In genomic region chr1:86706018-86706417, GRCh38 we compare ENCODE assay signal across 8 cellular contexts. TPM values are rescaled to one million over a fixed set of nuclear protein-coding genes. Genes with fewer than 3 reads are reported as not detected.
A peak's percentile ranks its signal among the peaks of the same experiment; 100 is the strongest.
DNase-seq lines count a peak whose midpoint lies in the region; ATAC-seq and TF ChIP-seq lines count a peak whose summit lies in the region.

No MANE protein-coding gene starts in this region.

- H3K9me2 ChIP-seq in Loucy (replicated peaks; ENCODE audit: low read depth, low read length), result no peaks in the 10 kb centered on the region
- H3K9me2 ChIP-seq in neural cell (ENCODE audit: insufficient read depth, low read length), result no peaks in the 10 kb centered on the region

- TF ChIP-seq EP300 in neural cell (conservative IDR thresholded peaks at IDR 0.05; ENCODE audit: poor library complexity, severe bottlenecking), result no peak

- CTCF ChIA-PET in CD4-positive, alpha-beta T cell (lab: Charles Lee), result interaction anchor here (0.7 to 4.1 kb wide), 3 partner anchors 11 to 128 kb away, joined by 3 to 89 read pairs (median 14); no protein-coding TSS in a partner anchor

- H3K4me3 Mint-ChIP-seq in CD4-positive, alpha-beta T cell, result peak overlapping the region; percentile 99

- H3K27ac ChIP-seq in CD4-positive, alpha-beta T cell (ENCODE audit: low read depth, low read length), result no peak overlapping the region
- H3K27ac ChIP-seq in dorsolateral prefrontal cortex (peak overlapping the region in 48 of 59 donors; percentile 4 to 99 (median 98)), neural cell (ENCODE audit: low read length) (peak overlapping the region; percentile 91)

- no peaks in the 10 kb centered on the region for H3K9me3 ChIP-seq in CD4-positive, alpha-beta T cell (ENCODE audit: control insufficient read depth, low read length)
- no peaks in the 10 kb centered on the region for H3K9me3 ChIP-seq in Loucy (ENCODE audit: insufficient read depth, low read depth, low read length)
- no peaks in the 10 kb centered on the region for H3K9me3 ChIP-seq in neural cell (ENCODE audit: low read length)

- H3K4me1 ChIP-seq in Loucy (ENCODE audit: insufficient read depth, low read length, poor library complexity, severe bottlenecking), result peaks cover 44% of the 10 kb centered on the region

- H3K9me3 Mint-ChIP-seq in CD4-positive, alpha-beta T cell, result no peaks in the 10 kb centered on the region

- peaks cover 5% of the 10 kb centered on the region; the same call in 1 of the 2 replicates for H3F3A ChIP-seq in Loucy (ENCODE audit: low read depth)
- no peaks in the 10 kb centered on the region for H3F3A ChIP-seq in neural cell (ENCODE audit: insufficient read depth, low read length, poor library complexity, severe bottlenecking)

- H3K27me3 Mint-ChIP-seq in CD4-positive, alpha-beta T cell, result no peaks in the 10 kb centered on the region

- no peak overlapping the region for H2AFZ ChIP-seq in Loucy (ENCODE audit: low read length)
- no peak overlapping the region for H2AFZ ChIP-seq in neural cell (ENCODE audit: low read depth, low read length)

- TF ChIP-seq RAD21 in neural cell (conservative IDR thresholded peaks at IDR 0.05), result no peak

- no peaks in the 10 kb centered on the region for H3K36me3 ChIP-seq in Loucy (ENCODE audit: insufficient read depth, low read length)
- no peaks in the 10 kb centered on the region for H3K36me3 ChIP-seq in neural cell (ENCODE audit: insufficient read depth, low read length)

- H3K79me2 ChIP-seq in Loucy (ENCODE audit: insufficient read depth, low read length) (peaks cover 60% of the 10 kb centered on the region), neural cell (replicated peaks; ENCODE audit: insufficient read depth, low read length) (peaks cover 58% of the 10 kb centered on the region)

- H3K4me3 ChIP-seq in Loucy (ENCODE audit: low read length, poor library complexity, severe bottlenecking) (peak overlapping the region; percentile 87), dorsolateral prefrontal cortex (peak overlapping the region; percentile 66 to 98 (median 90)), neural cell (ENCODE audit: low read length) (peak overlapping the region; percentile 83)

- H4K20me1 ChIP-seq in Loucy (ENCODE audit: insufficient read depth, low read length, poor library complexity, severe bottlenecking), result peaks cover 58% of the 10 kb centered on the region
- no peaks in the 10 kb centered on the region for H4K20me1 ChIP-seq in neural cell (ENCODE audit: insufficient read depth)

- H3K27me3 ChIP-seq in CD4-positive, alpha-beta T cell (ENCODE audit: control insufficient read depth, insufficient read depth, low read length), result no peaks in the 10 kb centered on the region
- H3K27me3 ChIP-seq in Loucy (ENCODE audit: insufficient read depth, low read length, poor library complexity, severe bottlenecking) (no peaks in the 10 kb centered on the region), dorsolateral prefrontal cortex (no peaks in the 10 kb centered on the region), neural cell (ENCODE audit: insufficient read depth, low read depth, low read length) (no peaks in the 10 kb centered on the region)

- H3K36me3 Mint-ChIP-seq in CD4-positive, alpha-beta T cell (ENCODE audit: low read depth), result peaks cover 35% of the 10 kb centered on the region

- peaks cover 73% of the 10 kb centered on the region for H3K4me1 Mint-ChIP-seq in CD4-positive, alpha-beta T cell (ENCODE audit: low read depth)

- H3K27ac Mint-ChIP-seq in CD4-positive, alpha-beta T cell, result peak overlapping the region; percentile 99

- peak overlapping the region; percentile 86 for H3K9ac ChIP-seq in Loucy (ENCODE audit: low read depth, low read length, poor library complexity, severe bottlenecking)
- H3K9ac ChIP-seq in neural cell (ENCODE audit: low read length), result peak overlapping the region; percentile 91

- intact Hi-C loops in CD4-positive, alpha-beta T cell (cut with DNase I, micrococcal nuclease), result loop anchor here (10.0 kb wide), 8 partner anchors 201 to 1451 kb away; partner anchors contain the start of genes HS2ST1 (in 2 of the 2), SELENOF (in 2 of the 2), C1orf52 (in 1 of the 2) and ODF2L (in 1 of the 2)
- intact Hi-C loops in dorsolateral prefrontal cortex (cut with DNase I), result loop anchor here (10.0 kb wide), 5 partner anchors 191 to 379 kb away; partner anchors contain the start of genes HS2ST1 (in 2 of the 2), ODF2L (in 2 of the 2) and SELENOF (in 2 of the 2)
- intact Hi-C loops in head of caudate nucleus (cut with DNase I), result loop anchor here (10.0 kb wide), 2 partner anchors 209 to 311 kb away; partner anchors contain the start of genes HS2ST1, ODF2L and SELENOF

- POLR2A ChIA-PET in CD4-positive, alpha-beta T cell (lab: Charles Lee), result interaction anchor here (0.7 to 4.3 kb wide), 4 partner anchors 10 to 318 kb away, joined by 4 to 103 read pairs (median 40); partner anchors contain the start of genes HS2ST1 and SELENOF

- TF ChIP-seq CTCF in CD4-positive, alpha-beta T cell (IDR thresholded peaks at IDR 0.05), result no peak
- TF ChIP-seq CTCF in Loucy (conservative IDR thresholded peaks at IDR 0.05; ENCODE audit: low read length) (no peak), dorsolateral prefrontal cortex (IDR thresholded peaks at IDR 0.05 in 54 of 56, conservative IDR thresholded peaks at IDR 0.05 in 2 of 56; ENCODE audit: low read depth in 1 of 56, partially characterized antibody in 56 of 56) (no peak), neural cell (IDR thresholded peaks at IDR 0.05; ENCODE audit: poor library complexity, severe bottlenecking) (no peak)

- H3K4me2 ChIP-seq in Loucy (ENCODE audit: low read depth, low read length, poor library complexity, severe bottlenecking), result peak overlapping the region; percentile 99
- H3K4me2 ChIP-seq in neural cell (ENCODE audit: low read length), result peak overlapping the region; percentile 95

- no peak for DNase-seq in CD4-positive, alpha-beta T cell
- no peak for DNase-seq in dorsolateral prefrontal cortex
- no peak for DNase-seq in stimulated activated CD4-positive, alpha-beta T cell treated with anti-CD3 and anti-CD28 coated beads, Interleukin-1b, Interleukin-23, amount 100 ng/mL, for 48 hours
- DNase-seq in head of caudate nucleus, result no peak

- ATAC-seq in CD4-positive, alpha-beta T cell (ENCODE audit: poor library complexity), result no peak
- ATAC-seq in GM21717 (IDR thresholded peaks at IDR 0.05; ENCODE audit: unreplicated experiment) (no peak), HG02763 (IDR thresholded peaks at IDR 0.05; ENCODE audit: unreplicated experiment) (no peak)

TF ChIP-seq in neural cell, 6 proteins besides CTCF, POLR2A, EP300 and RAD21:
- TF ChIP-seq POLR2AphosphoS5 (IDR thresholded peaks at IDR 0.05) (no peak), MXI1 (conservative IDR thresholded peaks at IDR 0.05; ENCODE audit: poor library complexity, severe bottlenecking) (no peak), TAF1 (IDR thresholded peaks at IDR 0.05; ENCODE audit: low read depth) (no peak), REST (IDR thresholded peaks at IDR 0.05; ENCODE audit: borderline replicate concordance) (no peak)
TF ChIP-seq in neural cell: peak in this region for 0.

RNA-seq across cellular contexts. Expression of gene SH3GLB1, which starts 1.6 kb away (rescaled TPM):
- total RNA-seq in CD4-positive, alpha-beta T cell, result 10 to 100 TPM; 50.6 to 52.3 TPM
- total RNA-seq in dorsolateral prefrontal cortex, result 10 to 100 TPM; 46.5 to 81.9 (median 58.6) TPM
- 57.2 and 67.3 TPM in 2 replicates for polyA plus RNA-seq in neural cell
- polyA minus RNA-seq in neural cell, result 138 and 167 TPM in 2 replicates
